ENCODE assay signal across 14 cellular contexts in the genomic region with DNA sequence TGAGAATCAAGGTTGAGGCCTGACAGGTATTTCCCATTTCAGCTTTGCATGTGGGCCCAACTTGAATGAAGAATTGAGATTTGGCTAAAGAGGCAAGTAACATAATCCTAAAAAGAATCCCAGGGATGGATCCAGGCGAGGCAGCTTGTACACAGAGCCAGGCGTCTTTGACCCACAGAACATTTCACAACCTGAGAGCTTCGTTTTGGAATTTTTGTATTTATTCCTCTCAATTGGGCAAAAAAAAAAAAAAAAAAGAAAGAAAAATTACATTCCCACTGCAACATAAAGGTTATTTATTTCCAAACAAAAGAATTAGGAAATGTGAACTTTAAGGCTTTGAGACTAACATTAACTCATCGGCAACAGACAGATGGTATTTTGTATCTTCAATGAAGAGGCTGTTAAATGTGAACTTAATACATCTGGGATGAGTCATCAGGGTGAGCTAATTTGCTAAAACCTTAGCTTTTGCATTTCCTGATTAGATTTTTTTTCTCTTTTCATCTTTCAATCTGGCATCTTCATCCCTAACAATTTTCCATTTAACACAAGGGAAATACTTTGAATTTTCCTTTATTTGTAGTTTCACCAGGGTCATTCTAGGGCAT.
DNase-seq lines count a peak whose midpoint lies in the region; ATAC-seq and TF ChIP-seq lines count a peak whose summit lies in the region.
"Had no signal": no experiment of that assay in that cellular context is flagged by ENCODE, and none has a peak within 500 bp of the region (broad histone marks: within the 10 kb centered on the region; RNA-seq: fewer than 3 reads in every experiment).

No MANE protein-coding gene starts in this region.

- H3K4me1 Mint-ChIP-seq in activated CD4-positive, alpha-beta memory T cell treated with anti-CD3 and anti-CD28 coated beads for 36 hours (ENCODE audit: low read depth): no peaks in the 10 kb centered on the region
- H3K4me1 Mint-ChIP-seq: immature natural killer cell had no signal

- no peaks in the 10 kb centered on the region for H4K20me1 ChIP-seq in hepatocyte (ENCODE audit: insufficient read depth, poor library complexity, severe bottlenecking)

- H3K27me3 ChIP-seq in gastrocnemius medialis (no peaks in the 10 kb centered on the region), hepatocyte (no peaks in the 10 kb centered on the region)

- ATAC-seq in gastrocnemius medialis (peak; percentile 58 to 61), HG02885 (IDR thresholded peaks at IDR 0.05; ENCODE audit: poor library complexity, unreplicated experiment) (no peak)
- ATAC-seq: effector memory CD8-positive, alpha-beta T cell had no signal

- TF ChIP-seq POLR2A in gastrocnemius medialis (IDR thresholded peaks at IDR 0.05): no peak

- H3K4me3 ChIP-seq in fibroblast of mammary gland (ENCODE audit: control insufficient read depth, low read depth, low read length): no peak overlapping the region
- H3K4me3 ChIP-seq in gastrocnemius medialis: no peak overlapping the region
- H3K4me3 ChIP-seq in hepatocyte: no peak overlapping the region

- in situ Hi-C loops in gastrocnemius medialis (cut with MboI; ENCODE audit: low sequenced_read_pairs in 4 of 4): no loop called here

- no peaks in the 10 kb centered on the region for H3K9me3 ChIP-seq in gastrocnemius medialis
- H3K9me3 ChIP-seq in hepatocyte (ENCODE audit: low read depth): no peaks in the 10 kb centered on the region

- intact Hi-C loops in gastrocnemius medialis (cut with DNase I; ENCODE audit: low total_unique reads): loop anchor here (5.0 to 10.0 kb wide), 2 partner anchors 416 to 651 kb away; no protein-coding TSS in a partner anchor
- intact Hi-C loops in activated CD4-positive, alpha-beta memory T cell treated with anti-CD3 and anti-CD28 coated beads for 36 hours (cut with micrococcal nuclease): no loop called here

- no peaks in the 10 kb centered on the region for H3K36me3 ChIP-seq in gastrocnemius medialis
- no peaks in the 10 kb centered on the region for H3K36me3 ChIP-seq in hepatocyte (replicated peaks; ENCODE audit: insufficient read depth, low read depth)

- H3K9me3 Mint-ChIP-seq in activated CD4-positive, alpha-beta memory T cell treated with anti-CD3 and anti-CD28 coated beads for 36 hours: no peaks in the 10 kb centered on the region

- POLR2A ChIA-PET in activated CD4-positive, alpha-beta memory T cell treated with anti-CD3 and anti-CD28 coated beads for 36 hours (lab: Charles Lee): no interaction called here

- CTCF ChIA-PET in activated CD4-positive, alpha-beta memory T cell treated with anti-CD3 and anti-CD28 coated beads for 36 hours (lab: Charles Lee): no interaction called here

- peaks cover 5 to 7% of the 10 kb centered on the region in 2 donors for H3K4me1 ChIP-seq in gastrocnemius medialis
- peaks cover 12% of the 10 kb centered on the region for H3K4me1 ChIP-seq in hepatocyte (ENCODE audit: insufficient read depth)

- H3K27ac Mint-ChIP-seq in activated CD4-positive, alpha-beta memory T cell treated with anti-CD3 and anti-CD28 coated beads for 36 hours: no peak overlapping the region
- H3K27ac Mint-ChIP-seq: effector memory CD8-positive, alpha-beta T cell; immature natural killer cell had no signal

- TF ChIP-seq CTCF in fibroblast of mammary gland (conservative IDR thresholded peaks at IDR 0.05; ENCODE audit: control insufficient read depth, insufficient read depth, low read depth, low read length): no peak
- TF ChIP-seq CTCF in gastrocnemius medialis (IDR thresholded peaks at IDR 0.05 in 4 of 5, conservative IDR thresholded peaks at IDR 0.05 in 1 of 5): no peak
- TF ChIP-seq CTCF in hepatocyte (IDR thresholded peaks at IDR 0.05; ENCODE audit: poor library complexity): no peak

- H3K27me3 Mint-ChIP-seq in activated CD4-positive, alpha-beta memory T cell treated with anti-CD3 and anti-CD28 coated beads for 36 hours: peaks cover 2% of the 10 kb centered on the region
- H3K27me3 Mint-ChIP-seq: effector memory CD8-positive, alpha-beta T cell had no signal

- no peak overlapping the region for H2AFZ ChIP-seq in hepatocyte

- no peaks in the 10 kb centered on the region for H3K9me2 ChIP-seq in hepatocyte (replicated peaks; ENCODE audit: insufficient read depth)

- no peak overlapping the region for H3K4me3 Mint-ChIP-seq in activated CD4-positive, alpha-beta memory T cell treated with anti-CD3 and anti-CD28 coated beads for 36 hours
- H3K4me3 Mint-ChIP-seq: effector memory CD8-positive, alpha-beta T cell; immature natural killer cell had no signal

- WGBS in hepatocyte (ENCODE audit: low lambda C conversion rate, missing lambda C conversion rate): 64% methylated on average over 4 of the region's 4 CpGs

- H3K36me3 Mint-ChIP-seq in activated CD4-positive, alpha-beta memory T cell treated with anti-CD3 and anti-CD28 coated beads for 36 hours: no peaks in the 10 kb centered on the region
- H3K36me3 Mint-ChIP-seq: immature natural killer cell had no signal

- DNase-seq in GM03348 (ENCODE audit: low spot score) (peak; percentile 81), RPMI7951 (ENCODE audit: low read depth) (peak; percentile 86), fibroblast of mammary gland (ENCODE audit: low read depth) (peak; percentile 91), gastrocnemius medialis (peak in 1 of 2 donors; percentile 34), hepatocyte (ENCODE audit: low spot score) (no peak)
- no peak for DNase-seq in stimulated activated naive CD4-positive, alpha-beta T cell treated with Interleukin-2 at 50 U/mL for 16 hours (lab: John Stamatoyannopoulos, UW)
- no peak for DNase-seq in activated CD4-positive, alpha-beta memory T cell treated with anti-CD3 and anti-CD28 coated beads for 36 hours
- DNase-seq: activated CD4-positive, alpha-beta T cell treated with anti-CD3 and anti-CD28 coated beads, Interleukin-2, amount 50 U/mL, for 1 hour; activated naive CD4-positive, alpha-beta T cell; effector memory CD8-positive, alpha-beta T cell; GOT3; immature natural killer cell; stimulated activated CD4-positive, alpha-beta T cell treated with anti-CD3 and anti-CD28 coated beads, Interleukin-4, amount 100 ng/mL, for 24 hours had no signal

- no peak overlapping the region for H3K4me2 ChIP-seq in hepatocyte

- H3K27ac ChIP-seq in gastrocnemius medialis: peak overlapping the region; percentile 46 to 61 (median 48)
- no peak overlapping the region for H3K27ac ChIP-seq in hepatocyte

- no peaks in the 10 kb centered on the region for H3K79me2 ChIP-seq in hepatocyte

Comparison
In these comparisons a context has a peak if more than half of its experiments do, and no peak if none do; other contexts are left out.
1. DNase-seq: peak in GM03348 (single experiment), RPMI7951 (single experiment) and fibroblast of mammary gland (single experiment); none in stimulated activated naive CD4-positive, alpha-beta T cell treated with Interleukin-2 at 50 U/mL for 16 hours (single experiment), hepatocyte (single experiment) and activated CD4-positive, alpha-beta memory T cell treated with anti-CD3 and anti-CD28 coated beads for 36 hours (single experiment).